In genomic region chr10:101353692-101354583, GRCh38 we compare ENCODE assay signal across 8 cellular contexts.
A peak's percentile ranks its signal among the peaks of the same experiment; 100 is the strongest.
DNase-seq lines count a peak whose midpoint lies in the region; ATAC-seq and TF ChIP-seq lines count a peak whose summit lies in the region.

Gene BTRC, plus strand, starts transcription at chr10:101354165. Its CDS starts 16 bp downstream, at chr10:101354181.

- ATAC-seq in GM19035 (IDR thresholded peaks at IDR 0.05; ENCODE audit: unreplicated experiment) (peak; percentile 97), HG03354 (IDR thresholded peaks at IDR 0.05; ENCODE audit: poor library complexity, severe bottlenecking, unreplicated experiment) (peak; percentile 95)
- ATAC-seq in activated CD4-positive, CD25-positive, alpha-beta regulatory T cell treated with anti-CD3 and anti-CD28 coated beads, Interleukin-2, amount 50 U/mL, for 24 hours = peak; percentile 96

- peak; percentile 99 for DNase-seq in AG10803 (ENCODE audit: low read depth)
- peak; percentile 98 for DNase-seq in NCI-H446 treated with DMSO at 0.1 percent for 48 hours (lab: John Stamatoyannopoulos, UW)
- DNase-seq in cerebellar cortex (ENCODE audit: low spot score) = peak; percentile 100
- peak; percentile 100 for DNase-seq in iris pigment epithelial cell (ENCODE audit: low read depth)
- DNase-seq in stimulated activated CD4-positive, alpha-beta T cell treated with anti-CD3 and anti-CD28 coated beads, Interleukin-12 subunit alpha, Interleukin-12 subunit beta, amount 100 ng/mL, for 24 hours (ENCODE audit: low read depth in 2 of 2) = peak; percentile 92

- H3K4me3 ChIP-seq in AG10803 (ENCODE audit: low read length) = peak within 1 kb of the TSS; percentile 83

- no peak for TF ChIP-seq CTCF in AG10803 (conservative IDR thresholded peaks at IDR 0.05; ENCODE audit: low read length)

Comparison
In these comparisons a context has a peak if more than half of its experiments do, and no peak if none do; other contexts are left out.
1. Peak in every context shown above with its lines: DNase-seq, ATAC-seq and H3K4me3 ChIP-seq.